12 cellular contexts compared by ENCODE assay signal in the genomic region with DNA sequence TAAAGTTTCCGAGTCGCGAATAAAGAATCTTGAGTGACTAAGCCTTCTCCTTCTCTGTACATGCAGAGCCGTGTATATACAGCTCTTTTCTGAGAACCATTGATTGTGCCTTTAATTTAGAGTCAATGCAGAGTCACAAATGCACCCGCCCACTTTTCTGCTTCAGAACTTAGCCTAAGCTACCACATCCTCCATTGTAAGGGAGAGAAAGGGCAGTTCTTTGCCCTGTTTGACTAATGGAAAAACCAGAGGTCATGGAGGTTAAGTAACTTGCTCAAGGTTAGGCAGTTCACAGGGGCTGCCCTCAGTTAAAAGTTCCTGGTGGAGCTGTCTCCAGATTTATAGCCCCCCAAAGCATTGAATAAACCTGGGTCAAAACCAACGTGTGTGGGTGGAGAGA.
DNase-seq lines count a peak whose midpoint lies in the region; ATAC-seq lines count a peak whose summit lies in the region.
"Had no signal": no experiment of that assay in that cellular context is flagged by ENCODE, and none has a peak within 500 bp of the region (broad histone marks: within the 10 kb centered on the region; RNA-seq: fewer than 3 reads in every experiment).

No MANE protein-coding gene starts in this region.

- WGBS in trophoblast cell (ENCODE audit: extremely low coverage, insufficient coverage, insufficient read length), result no CpG with 5 or more reads among the region's 6 CpGs

- no peak overlapping the region for H3K9ac ChIP-seq in trophoblast cell (ENCODE audit: low read length)

- H3K4me1 ChIP-seq in trophoblast cell (ENCODE audit: control insufficient read depth in 1 of 2, insufficient read depth in 2 of 2, low read length in 2 of 2), result peaks cover 28 to 37% of the 10 kb centered on the region in 2 experiments

- H3K27me3 Mint-ChIP-seq in activated naive CD8-positive, alpha-beta T cell treated with anti-CD3 and anti-CD28 coated beads, Interleukin-2, amount 50 U/mL, for 24 hours, result no peaks in the 10 kb centered on the region
- H3K27me3 Mint-ChIP-seq: activated naive CD4-positive, alpha-beta T cell treated with anti-CD3 and anti-CD28 coated beads, Interleukin-2, amount 50 U/mL, for 24 hours had no signal

- H2BK120ac ChIP-seq in trophoblast cell (ENCODE audit: insufficient read depth, low read length, poor library complexity), result peak overlapping the region; percentile 50

- no peak overlapping the region for H2AFZ ChIP-seq in trophoblast cell (ENCODE audit: insufficient read depth, low read length, poor library complexity)

- H3K23ac ChIP-seq in trophoblast cell (ENCODE audit: low read length), result no peak overlapping the region

- H2AK5ac ChIP-seq in trophoblast cell (ENCODE audit: low read length), result no peak overlapping the region

- no peak overlapping the region for H3K18ac ChIP-seq in trophoblast cell (ENCODE audit: low read length)

- no peaks in the 10 kb centered on the region for H3K9me3 ChIP-seq in trophoblast cell (ENCODE audit: insufficient read depth, low read depth, low read length)

- no peak overlapping the region for H4K12ac ChIP-seq in trophoblast cell (ENCODE audit: low read depth, low read length)

- no peak overlapping the region for H4K8ac ChIP-seq in trophoblast cell (ENCODE audit: low read depth, low read length)

- H3K9me3 Mint-ChIP-seq in activated naive CD8-positive, alpha-beta T cell treated with anti-CD3 and anti-CD28 coated beads, Interleukin-2, amount 50 U/mL, for 24 hours, result no peaks in the 10 kb centered on the region
- H3K9me3 Mint-ChIP-seq: activated naive CD4-positive, alpha-beta T cell treated with anti-CD3 and anti-CD28 coated beads, Interleukin-2, amount 50 U/mL, for 24 hours had no signal

- no peak overlapping the region for H3K4me3 Mint-ChIP-seq in activated naive CD8-positive, alpha-beta T cell treated with anti-CD3 and anti-CD28 coated beads, Interleukin-2, amount 50 U/mL, for 24 hours
- H3K4me3 Mint-ChIP-seq: activated naive CD4-positive, alpha-beta T cell treated with anti-CD3 and anti-CD28 coated beads, Interleukin-2, amount 50 U/mL, for 24 hours; CD14-positive monocyte; WTC11 had no signal

- DNase-seq in stimulated activated naive CD4-positive, alpha-beta T cell treated with Interleukin-2 at 50 U/mL for 16 hours (lab: John Stamatoyannopoulos, UW), result peak; percentile 13
- no peak for DNase-seq in stimulated activated naive CD4-positive, alpha-beta T cell (lab: John Stamatoyannopoulos, UW)
- peak; percentile 54 for DNase-seq in activated naive CD8-positive, alpha-beta T cell treated with anti-CD3 and anti-CD28 coated beads, Interleukin-2, amount 50 U/mL, for 24 hours
- no peak for DNase-seq in trophoblast cell
- no peak for DNase-seq in amniotic stem cell (lab: John Stamatoyannopoulos, UW)
- no peak for DNase-seq in SKM-1 (lab: John Stamatoyannopoulos, UW; ENCODE audit: unreplicated experiment)
- DNase-seq: cortex of kidney; NK-92 treated with Interleukin-12 subunit alpha and Interleukin-12 subunit beta, amount 100 ng/mL, for 24 hours had no signal

- peaks cover 46% of the 10 kb centered on the region for H3K79me1 ChIP-seq in trophoblast cell (ENCODE audit: low read length)

- peaks cover 92% of the 10 kb centered on the region for H3K4me1 Mint-ChIP-seq in activated naive CD8-positive, alpha-beta T cell treated with anti-CD3 and anti-CD28 coated beads, Interleukin-2, amount 50 U/mL, for 24 hours

- H3K27ac Mint-ChIP-seq in activated naive CD8-positive, alpha-beta T cell treated with anti-CD3 and anti-CD28 coated beads, Interleukin-2, amount 50 U/mL, for 24 hours, result peak overlapping the region; percentile 94
- H3K27ac Mint-ChIP-seq: activated naive CD4-positive, alpha-beta T cell treated with anti-CD3 and anti-CD28 coated beads, Interleukin-2, amount 50 U/mL, for 24 hours; CD14-positive monocyte had no signal

- H3K36me3 ChIP-seq in trophoblast cell (ENCODE audit: control insufficient read depth in 1 of 2, insufficient read depth in 2 of 2, low read length in 2 of 2), result no peaks in the 10 kb centered on the region

- no peak overlapping the region for H3K4me2 ChIP-seq in trophoblast cell (ENCODE audit: low read length)

- H3K14ac ChIP-seq in trophoblast cell (ENCODE audit: low read length), result peak overlapping the region; percentile 0

- peak overlapping the region; percentile 2 for H2BK5ac ChIP-seq in trophoblast cell (ENCODE audit: low read depth, low read length, poor library complexity)

- H3K27me3 ChIP-seq in trophoblast cell (ENCODE audit: insufficient read depth, low read length), result no peaks in the 10 kb centered on the region

- H3K4me3 ChIP-seq in trophoblast cell (ENCODE audit: low read depth, low read length), result no peak overlapping the region

- H2BK12ac ChIP-seq in trophoblast cell (ENCODE audit: low read length), result peak overlapping the region; percentile 5

- no peak overlapping the region for H3K27ac ChIP-seq in trophoblast cell (ENCODE audit: low read depth, low read length)

- H4K91ac ChIP-seq in trophoblast cell (ENCODE audit: low read depth, low read length), result peak overlapping the region; percentile 22

- peaks cover 1% of the 10 kb centered on the region for H3K36me3 Mint-ChIP-seq in activated naive CD8-positive, alpha-beta T cell treated with anti-CD3 and anti-CD28 coated beads, Interleukin-2, amount 50 U/mL, for 24 hours (ENCODE audit: low read depth)
- H3K36me3 Mint-ChIP-seq: WTC11 had no signal

- no peak overlapping the region for H3K4ac ChIP-seq in trophoblast cell (ENCODE audit: low read depth, low read length)

- H3K79me2 ChIP-seq in trophoblast cell (ENCODE audit: control insufficient read depth, insufficient read depth, low read length, poor library complexity), result peaks cover 5% of the 10 kb centered on the region

- peak; percentile 64 for ATAC-seq in activated naive CD8-positive, alpha-beta T cell treated with anti-CD3 and anti-CD28 coated beads, Interleukin-2, amount 50 U/mL, for 24 hours
- ATAC-seq in HG02759 (IDR thresholded peaks at IDR 0.05; ENCODE audit: unreplicated experiment), result no peak
- ATAC-seq: WTC11 had no signal

Comparison
In these comparisons a context has a peak if more than half of its experiments do, and no peak if none do; other contexts are left out.
1. DNase-seq: peak in stimulated activated naive CD4-positive, alpha-beta T cell treated with Interleukin-2 at 50 U/mL for 16 hours (single experiment) and activated naive CD8-positive, alpha-beta T cell treated with anti-CD3 and anti-CD28 coated beads, Interleukin-2, amount 50 U/mL, for 24 hours (single experiment); none in stimulated activated naive CD4-positive, alpha-beta T cell (0 of 6), trophoblast cell (0 of 2), amniotic stem cell (single experiment) and SKM-1 (single experiment).